In genomic region chr22:49739138-49739537, GRCh38 we compare ENCODE assay signal across 30 cellular contexts.
"Had no signal": no experiment of that assay in that cellular context is flagged by ENCODE, and none has a peak within 500 bp of the region (broad histone marks: within the 10 kb centered on the region; RNA-seq: fewer than 3 reads in every experiment).

No MANE protein-coding gene starts in this region.

- H3K27ac Mint-ChIP-seq: activated B cell treated with CpG ODN at 0.5 μM for 24 hours; activated naive CD4-positive, alpha-beta T cell treated with anti-CD3 and anti-CD28 coated beads for 36 hours; activated naive CD4-positive, alpha-beta T cell treated with anti-CD3 and anti-CD28 coated beads, Interleukin-2, amount 50 U/mL, for 24 hours; activated naive CD8-positive, alpha-beta T cell treated with anti-CD3 and anti-CD28 coated beads for 36 hours; activated naive CD8-positive, alpha-beta T cell treated with anti-CD3 and anti-CD28 coated beads, Interleukin-2, amount 50 U/mL, for 24 hours; activated T-helper 1 cell treated with anti-CD3 and anti-CD28 coated beads, Interleukin-12 subunit alpha, Interleukin-12 subunit beta, Interleukin-2, Interleukin-4 antibody, amounts not matched to agents 30 ng/mL and 10 ng/mL and 1 ng/mL, durations not matched to agents 14 hours and 24 hours and 36 hours; activated T-helper 2 cell treated with anti-CD3 and anti-CD28 coated beads, Interferon-gamma antibody, Interleukin-2, Interleukin-4, amounts not matched to agents 10 μg/mL and 5 μg/mL and 100 μg/mL, durations not matched to agents 14 hours and 24 hours and 36 hours; T-helper 17 cell; T-helper 2 cell treated with Interferon-gamma antibody and Interleukin-4, amounts not matched to agents 5 μg/mL and 100 μg/mL, for 36 hours had no signal

- H3K27me3 ChIP-seq: cardiac muscle cell, colonic mucosa had no signal

- H3K4me3 Mint-ChIP-seq: activated B cell treated with CpG ODN at 0.5 μM for 24 hours; activated naive CD4-positive, alpha-beta T cell treated with anti-CD3 and anti-CD28 coated beads for 36 hours; activated naive CD4-positive, alpha-beta T cell treated with anti-CD3 and anti-CD28 coated beads, Interleukin-2, amount 50 U/mL, for 24 hours; activated naive CD8-positive, alpha-beta T cell treated with anti-CD3 and anti-CD28 coated beads for 36 hours; activated naive CD8-positive, alpha-beta T cell treated with anti-CD3 and anti-CD28 coated beads, Interleukin-2, amount 50 U/mL, for 24 hours; activated T-helper 1 cell treated with anti-CD3 and anti-CD28 coated beads, Interleukin-12 subunit alpha, Interleukin-12 subunit beta, Interleukin-2, Interleukin-4 antibody, amounts not matched to agents 30 ng/mL and 10 ng/mL and 1 ng/mL, durations not matched to agents 14 hours and 24 hours and 36 hours; T-helper 17 cell; T-helper 2 cell treated with Interferon-gamma antibody and Interleukin-4, amounts not matched to agents 5 μg/mL and 100 μg/mL, for 36 hours had no signal

- DNase-seq: activated B cell treated with CpG ODN at 0.5 μM for 24 hours; activated CD4-positive, alpha-beta T cell treated with anti-CD3 and anti-CD28 coated beads for 48 hours; activated CD4-positive, alpha-beta T cell treated with anti-CD3 and anti-CD28 coated beads, Interleukin-2, amount 50 U/mL, for 1 hour; activated CD4-positive, alpha-beta T cell treated with anti-CD3 and anti-CD28 coated beads, Interleukin-2, amount 50 U/mL, for 48 hours; activated CD8-positive, alpha-beta memory T cell treated with anti-CD3 and anti-CD28 coated beads, Interleukin-2, amount 50 U/mL, for 4 hours; activated effector memory CD4-positive, alpha-beta T cell treated with anti-CD3 and anti-CD28 coated beads, Interleukin-2, amount 50 U/mL, for 16 hours; activated naive CD4-positive, alpha-beta T cell treated with anti-CD3 and anti-CD28 coated beads for 36 hours; activated naive CD8-positive, alpha-beta T cell treated with anti-CD3 and anti-CD28 coated beads for 36 hours; activated naive CD8-positive, alpha-beta T cell treated with anti-CD3 and anti-CD28 coated beads, Interleukin-2, amount 50 U/mL, for 24 hours; activated T-cell treated with anti-CD3 and anti-CD28 coated beads, Interleukin-2, amount 50 U/mL, for 1 hour; activated T-cell treated with anti-CD3 and anti-CD28 coated beads, Interleukin-2, amount 50 U/mL, for 48 hours; amygdala; body of pancreas; central memory CD4-positive, alpha-beta T cell; cerebellar nuclear complex; colonic mucosa; effector CD8-positive, alpha-beta T cell; foreskin fibroblast; T-helper 1 cell; T-helper 17 cell; T1000; WERI-Rb-1 had no signal

- H3K4me3 ChIP-seq: adrenal gland, body of pancreas, cardiac muscle cell, colonic mucosa had no signal

- H3K9me3 ChIP-seq: adrenal gland, colonic mucosa had no signal

- H3K36me3 Mint-ChIP-seq: activated naive CD4-positive, alpha-beta T cell treated with anti-CD3 and anti-CD28 coated beads, Interleukin-2, amount 50 U/mL, for 24 hours; activated naive CD8-positive, alpha-beta T cell treated with anti-CD3 and anti-CD28 coated beads for 36 hours had no signal

- H3K4me1 Mint-ChIP-seq: activated B cell treated with CpG ODN at 0.5 μM for 24 hours; activated naive CD4-positive, alpha-beta T cell treated with anti-CD3 and anti-CD28 coated beads, Interleukin-2, amount 50 U/mL, for 24 hours; activated naive CD8-positive, alpha-beta T cell treated with anti-CD3 and anti-CD28 coated beads for 36 hours had no signal

- H3K4me1 ChIP-seq: adrenal gland, body of pancreas, colonic mucosa had no signal

- H3K27ac ChIP-seq: adrenal gland, body of pancreas, cardiac muscle cell, colonic mucosa, epithelial cell of prostate, WERI-Rb-1 had no signal

- ATAC-seq: activated CD4-positive, CD25-positive, alpha-beta regulatory T cell treated with anti-CD3 and anti-CD28 coated beads, Interleukin-2, amount 50 U/mL, for 24 hours; activated naive CD8-positive, alpha-beta T cell treated with anti-CD3 and anti-CD28 coated beads, Interleukin-2, amount 50 U/mL, for 24 hours; body of pancreas; T-helper 17 cell had no signal

- H3K36me3 ChIP-seq: adrenal gland, cardiac muscle cell, colonic mucosa, WERI-Rb-1 had no signal
